1 cellular context compared by ENCODE assay signal in genomic region chr1:2204384-2205190, GRCh38.
TF ChIP-seq lines count a peak whose summit lies in the region.

No MANE protein-coding gene starts in this region.

TF ChIP-seq in K562, 482 proteins besides CTCF, POLR2A, EP300 and RAD21 (continued from another document and continues in another):
- TF ChIP-seq ZFP91 (CRISPR knock-in tag; IDR thresholded peaks at IDR 0.05) (no peak), ZNF324 (CRISPR knock-in tag; IDR thresholded peaks at IDR 0.05) (no peak), NELFE (IDR thresholded peaks at IDR 0.05; ENCODE audit: insufficient read depth, insufficient read length) (no peak), ZNF175 (CRISPR knock-in tag; IDR thresholded peaks at IDR 0.05; ENCODE audit: low read depth) (no peak), ARID1B (IDR thresholded peaks at IDR 0.05) (no peak), ETV6 (IDR thresholded peaks at IDR 0.05; ENCODE audit: borderline replicate concordance in 1 of 2, low read depth in 2 of 2, low read length in 1 of 2) (no peak), ETV6 (CRISPR knock-in tag; IDR thresholded peaks at IDR 0.05; ENCODE audit: borderline replicate concordance) (no peak), THRAP3 (IDR thresholded peaks at IDR 0.05; ENCODE audit: borderline replicate concordance) (no peak), NR2C2 (CRISPR knock-in tag; IDR thresholded peaks at IDR 0.05) (no peak), NR2C2 (tag; IDR thresholded peaks at IDR 0.05) (no peak), ZNF316 (IDR thresholded peaks at IDR 0.05) (no peak), ZC3H4 (CRISPR knock-in tag; IDR thresholded peaks at IDR 0.05; ENCODE audit: borderline replicate concordance) (no peak), POLR2G (IDR thresholded peaks at IDR 0.05; ENCODE audit: low read depth, low read length) (peak; percentile 62), GABPA (tag; conservative IDR thresholded peaks at IDR 0.05; ENCODE audit: low read depth) (peak; percentile 9), ZNF124 (CRISPR knock-in tag; IDR thresholded peaks at IDR 0.05) (no peak), USF1 (CRISPR knock-in tag; IDR thresholded peaks at IDR 0.05) (peak; percentile 73), USF2 (CRISPR knock-in tag; IDR thresholded peaks at IDR 0.05) (peak; percentile 43), HMG20A (CRISPR knock-in tag; conservative IDR thresholded peaks at IDR 0.05) (no peak), PREB (CRISPR knock-in tag; IDR thresholded peaks at IDR 0.05) (no peak), THAP7 (CRISPR knock-in tag; IDR thresholded peaks at IDR 0.05) (no peak), IFI16 (CRISPR knock-in tag; IDR thresholded peaks at IDR 0.05) (no peak), MYC (IDR thresholded peaks at IDR 0.05; ENCODE audit: low read depth, low read length) (no peak), MYC (CRISPR knock-in tag; IDR thresholded peaks at IDR 0.05; ENCODE audit: borderline replicate concordance, low read depth) (0 out of 2 replicates have a peak, but pooled peaks have one; percentile 29), ZNF76 (CRISPR knock-in tag; IDR thresholded peaks at IDR 0.05; ENCODE audit: borderline replicate concordance) (no peak), GABPB1 (CRISPR knock-in tag; IDR thresholded peaks at IDR 0.05) (0 out of 2 replicates have a peak, but pooled peaks have one; percentile 24), ERF (CRISPR knock-in tag; IDR thresholded peaks at IDR 0.05) (peak; percentile 44; the same call in 1 of the 2 replicates), TRIM25 (IDR thresholded peaks at IDR 0.05; ENCODE audit: borderline replicate concordance) (no peak), MAX (CRISPR knock-in tag; IDR thresholded peaks at IDR 0.05) (peak; percentile 67; the same call in 1 of the 2 replicates), SAP30 (IDR thresholded peaks at IDR 0.05; ENCODE audit: borderline replicate concordance, insufficient read depth, low read depth, low read length, poor library complexity, severe bottlenecking) (peak; percentile 36), SMC3 (conservative IDR thresholded peaks at IDR 0.05; ENCODE audit: insufficient read depth, low read depth, low read length) (no peak), MCM2 (IDR thresholded peaks at IDR 0.05; ENCODE audit: low read depth) (no peak), CHAMP1 (IDR thresholded peaks at IDR 0.05) (no peak), CGGBP1 (CRISPR knock-in tag; IDR thresholded peaks at IDR 0.05) (no peak), MITF (IDR thresholded peaks at IDR 0.05) (no peak), SMAD2 (IDR thresholded peaks at IDR 0.05; ENCODE audit: low read depth, low read length) (no peak), NFE2 (IDR thresholded peaks at IDR 0.05; ENCODE audit: low read depth) (0 out of 2 replicates have a peak, but pooled peaks have one; percentile 9), NCOA6 (IDR thresholded peaks at IDR 0.05) (no peak), YY1 (IDR thresholded peaks at IDR 0.05; ENCODE audit: borderline replicate concordance in 1 of 3, control insufficient read depth in 1 of 3, extremely low read depth in 1 of 3, insufficient read depth in 3 of 3, insufficient read length in 1 of 3, insufficient replicate concordance in 2 of 3, low read depth in 1 of 3, low read length in 2 of 3) (peak in 1 of 3 experiments; percentile 6), ZFPM2 (CRISPR knock-in tag; IDR thresholded peaks at IDR 0.05) (no peak), MNT (conservative IDR thresholded peaks at IDR 0.05) (peak; percentile 46 to 56)
